ENCODE assay signal across 1 cellular context in the genomic region with DNA sequence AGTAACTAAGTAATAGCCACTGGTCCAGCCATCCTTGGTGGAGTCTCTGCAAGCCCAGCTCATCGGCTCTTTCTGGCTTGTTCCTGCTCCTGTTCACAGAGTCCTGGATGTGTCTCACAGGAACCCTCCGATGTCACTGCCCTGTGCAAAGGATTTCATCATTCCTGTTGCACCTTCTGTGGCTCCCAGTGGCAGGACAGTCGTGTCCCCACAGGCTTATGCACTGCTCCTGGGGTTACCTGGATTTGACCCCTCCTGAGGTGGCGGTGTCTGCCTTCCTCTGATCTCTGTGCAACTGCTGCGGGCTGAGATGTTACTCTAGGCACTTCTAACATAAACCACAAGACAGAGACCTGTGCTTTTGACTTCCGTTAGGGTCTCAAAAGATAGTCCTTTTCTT.
A peak's percentile ranks its signal among the peaks of the same experiment; 100 is the strongest.
TF ChIP-seq lines count a peak whose summit lies in the region.

No MANE protein-coding gene starts in this region.

TF ChIP-seq in GM12878, 131 proteins besides CTCF, POLR2A, EP300 and RAD21 (continued from another document):
- no peak for TF ChIP-seq YY1 (IDR thresholded peaks at IDR 0.05; ENCODE audit: low read depth, low read length)
- TF ChIP-seq SMAD5 (IDR thresholded peaks at IDR 0.05; ENCODE audit: low read depth) = no peak
- TF ChIP-seq PAX5 (IDR thresholded peaks at IDR 0.05; ENCODE audit: borderline replicate concordance, low read depth, low read length) = no peak
- TF ChIP-seq IKZF1 (conservative IDR thresholded peaks at IDR 0.05) = no peak
- TF ChIP-seq ZNF217 (IDR thresholded peaks at IDR 0.05) = no peak
- TF ChIP-seq TAF1 (IDR thresholded peaks at IDR 0.05; ENCODE audit: borderline replicate concordance, low read depth, low read length) = no peak
- TF ChIP-seq IRF4 (IDR thresholded peaks at IDR 0.05; ENCODE audit: low read depth, low read length) = 0 out of 2 replicates have a peak, but pooled peaks have one; percentile 14
- TF ChIP-seq ZBED1 (IDR thresholded peaks at IDR 0.05; ENCODE audit: borderline replicate concordance) = no peak
- no peak for TF ChIP-seq CBX3 (IDR thresholded peaks at IDR 0.05; ENCODE audit: borderline replicate concordance, low read depth)
- TF ChIP-seq LARP7 (IDR thresholded peaks at IDR 0.05) = no peak
- no peak for TF ChIP-seq PAX8 (IDR thresholded peaks at IDR 0.05)
- TF ChIP-seq SUPT20H (IDR thresholded peaks at IDR 0.05; ENCODE audit: borderline replicate concordance, control insufficient read depth, low read depth, low read length) = no peak
- no peak for TF ChIP-seq KDM1A (IDR thresholded peaks at IDR 0.05; ENCODE audit: borderline replicate concordance)
- TF ChIP-seq, protein P1, sequence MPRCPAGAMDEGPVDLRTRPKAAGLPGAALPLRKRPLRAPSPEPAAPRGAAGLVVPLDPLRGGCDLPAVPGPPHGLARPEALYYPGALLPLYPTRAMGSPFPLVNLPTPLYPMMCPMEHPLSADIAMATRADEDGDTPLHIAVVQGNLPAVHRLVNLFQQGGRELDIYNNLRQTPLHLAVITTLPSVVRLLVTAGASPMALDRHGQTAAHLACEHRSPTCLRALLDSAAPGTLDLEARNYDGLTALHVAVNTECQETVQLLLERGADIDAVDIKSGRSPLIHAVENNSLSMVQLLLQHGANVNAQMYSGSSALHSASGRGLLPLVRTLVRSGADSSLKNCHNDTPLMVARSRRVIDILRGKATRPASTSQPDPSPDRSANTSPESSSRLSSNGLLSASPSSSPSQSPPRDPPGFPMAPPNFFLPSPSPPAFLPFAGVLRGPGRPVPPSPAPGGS (IDR thresholded peaks at IDR 0.05; ENCODE audit: borderline replicate concordance, insufficient read depth, low read depth, low read length, poor library complexity, severe bottlenecking) = no peak
- no peak for TF ChIP-seq CHD4 (IDR thresholded peaks at IDR 0.05)
- no peak for TF ChIP-seq BCL11A (IDR thresholded peaks at IDR 0.05; ENCODE audit: low read depth, low read length)
- TF ChIP-seq ZNF274 (IDR thresholded peaks at IDR 0.05; ENCODE audit: insufficient read depth, insufficient read length) = no peak
- TF ChIP-seq, protein P2, sequence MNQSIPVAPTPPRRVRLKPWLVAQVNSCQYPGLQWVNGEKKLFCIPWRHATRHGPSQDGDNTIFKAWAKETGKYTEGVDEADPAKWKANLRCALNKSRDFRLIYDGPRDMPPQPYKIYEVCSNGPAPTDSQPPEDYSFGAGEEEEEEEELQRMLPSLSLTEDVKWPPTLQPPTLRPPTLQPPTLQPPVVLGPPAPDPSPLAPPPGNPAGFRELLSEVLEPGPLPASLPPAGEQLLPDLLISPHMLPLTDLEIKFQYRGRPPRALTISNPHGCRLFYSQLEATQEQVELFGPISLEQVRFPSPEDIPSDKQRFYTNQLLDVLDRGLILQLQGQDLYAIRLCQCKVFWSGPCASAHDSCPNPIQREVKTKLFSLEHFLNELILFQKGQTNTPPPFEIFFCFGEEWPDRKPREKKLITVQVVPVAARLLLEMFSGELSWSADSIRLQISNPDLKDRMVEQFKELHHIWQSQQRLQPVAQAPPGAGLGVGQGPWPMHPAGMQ (IDR thresholded peaks at IDR 0.05; ENCODE audit: borderline replicate concordance) = no peak
- TF ChIP-seq, protein P3, sequence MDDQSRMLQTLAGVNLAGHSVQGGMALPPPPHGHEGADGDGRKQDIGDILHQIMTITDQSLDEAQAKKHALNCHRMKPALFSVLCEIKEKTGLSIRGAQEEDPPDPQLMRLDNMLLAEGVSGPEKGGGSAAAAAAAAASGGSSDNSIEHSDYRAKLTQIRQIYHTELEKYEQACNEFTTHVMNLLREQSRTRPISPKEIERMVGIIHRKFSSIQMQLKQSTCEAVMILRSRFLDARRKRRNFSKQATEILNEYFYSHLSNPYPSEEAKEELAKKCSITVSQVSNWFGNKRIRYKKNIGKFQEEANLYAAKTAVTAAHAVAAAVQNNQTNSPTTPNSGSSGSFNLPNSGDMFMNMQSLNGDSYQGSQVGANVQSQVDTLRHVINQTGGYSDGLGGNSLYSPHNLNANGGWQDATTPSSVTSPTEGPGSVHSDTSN (IDR thresholded peaks at IDR 0.05; ENCODE audit: insufficient replicate concordance, low read depth, low read length) = no peak
- TF ChIP-seq STAT1 (conservative IDR thresholded peaks at IDR 0.05) = no peak
- no peak for TF ChIP-seq CBFB (IDR thresholded peaks at IDR 0.05; ENCODE audit: low read depth)
